ENCODE assay signal across 30 cellular contexts in the genomic region with DNA sequence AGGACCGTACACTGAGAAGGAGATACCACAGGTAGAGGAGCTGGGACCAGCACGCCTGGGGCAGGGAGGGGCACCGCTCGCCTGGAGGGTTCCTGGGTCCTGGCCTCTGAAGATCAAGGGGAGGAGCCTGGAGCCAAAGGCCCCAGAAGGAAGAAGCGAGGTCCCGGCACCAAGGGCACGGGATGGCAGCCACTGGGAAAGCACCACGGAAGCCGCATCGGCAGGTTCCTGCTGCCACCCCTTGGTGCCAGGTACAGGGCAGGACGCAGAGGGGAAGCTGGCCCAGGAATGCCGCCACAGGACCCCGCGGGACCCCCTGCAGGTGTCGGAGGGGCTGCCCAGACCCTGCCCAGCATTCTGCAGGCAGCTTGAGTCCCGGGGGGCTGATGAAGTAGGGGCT. TPM values are rescaled to one million over a fixed set of nuclear protein-coding genes. Genes with fewer than 3 reads are reported as not detected.
"Had no signal": no experiment of that assay in that cellular context is flagged by ENCODE, and none has a peak within 500 bp of the region (broad histone marks: within the 10 kb centered on the region; RNA-seq: fewer than 3 reads in every experiment).

No MANE protein-coding gene starts in this region.

- H3K9ac ChIP-seq: parathyroid adenoma had no signal

- H3K9me3 Mint-ChIP-seq: activated T-cell treated with anti-CD3 and anti-CD28 coated beads, Interleukin-2, amount 50 U/mL, for 4 hours; central memory CD8-positive, alpha-beta T cell; effector memory CD8-positive, alpha-beta T cell; type B pancreatic cell had no signal

- H3K27me3 Mint-ChIP-seq: activated naive CD8-positive, alpha-beta T cell; central memory CD8-positive, alpha-beta T cell; effector memory CD8-positive, alpha-beta T cell had no signal

- H3K36me3 Mint-ChIP-seq: activated naive CD8-positive, alpha-beta T cell; naive thymus-derived CD8-positive, alpha-beta T cell; type B pancreatic cell had no signal

- H3K4me1 ChIP-seq: adrenal gland, colonic mucosa, esophagus muscularis mucosa, parathyroid adenoma, spleen, vagina had no signal

- H3K9me3 ChIP-seq: adrenal gland, colonic mucosa, esophagus muscularis mucosa, neutrophil, spleen, thoracic aorta, vagina had no signal

- ATAC-seq: left colon; naive thymus-derived CD8-positive, alpha-beta T cell; T-helper 17 cell had no signal

- DNase-seq: activated CD4-positive, alpha-beta T cell treated with anti-CD3 and anti-CD28 coated beads for 4 hours; activated CD4-positive, alpha-beta T cell treated with anti-CD3 and anti-CD28 coated beads, Interleukin-2, amount 50 U/mL, for 48 hours; activated CD4-positive, CD25-positive, alpha-beta regulatory T cell; activated CD8-positive, alpha-beta memory T cell treated with anti-CD3 and anti-CD28 coated beads, Interleukin-2, amount 50 U/mL, for 48 hours; activated naive CD4-positive, alpha-beta T cell; activated T-cell treated with anti-CD3 and anti-CD28 coated beads, Interleukin-2, amount 50 U/mL, for 4 hours; adrenal gland; colonic mucosa; left colon; stimulated activated CD4-positive, alpha-beta T cell treated with anti-CD3 and anti-CD28 coated beads, Interleukin-4, amount 100 ng/mL, for 1 hour; stimulated activated naive CD4-positive, alpha-beta T cell treated with Interleukin-2 at 50 U/mL for 16 hours; T-helper 17 cell had no signal

- H3K27ac ChIP-seq: adrenal gland, colonic mucosa, dorsolateral prefrontal cortex, esophagus muscularis mucosa, neutrophil, parathyroid adenoma, spleen, thoracic aorta, vagina had no signal

- FAIRE-seq: astrocyte, frontal cortex, islet of Langerhans had no signal

- H3K4me3 ChIP-seq: adrenal gland, colonic mucosa, dorsolateral prefrontal cortex, esophagus muscularis mucosa, spleen, thoracic aorta, vagina had no signal

- H3K36me3 ChIP-seq: adrenal gland, colonic mucosa, esophagus muscularis mucosa, neutrophil, spleen, thoracic aorta, vagina had no signal

- H3K27ac Mint-ChIP-seq: activated naive CD8-positive, alpha-beta T cell; activated T-helper 2 cell treated with anti-CD3 and anti-CD28 coated beads, Interferon-gamma antibody, Interleukin-2, Interleukin-4, amounts not matched to agents 10 μg/mL and 5 μg/mL and 100 μg/mL, durations not matched to agents 14 hours and 24 hours and 36 hours; effector memory CD8-positive, alpha-beta T cell; naive thymus-derived CD8-positive, alpha-beta T cell; T-helper 17 cell; type B pancreatic cell had no signal

- H3K4me3 Mint-ChIP-seq: activated naive CD8-positive, alpha-beta T cell; activated T-cell treated with anti-CD3 and anti-CD28 coated beads, Interleukin-2, amount 50 U/mL, for 4 hours; central memory CD8-positive, alpha-beta T cell; naive thymus-derived CD8-positive, alpha-beta T cell; T-helper 17 cell; type B pancreatic cell had no signal

RNA-seq across cellular contexts. Expression of gene CBFA2T3, which starts 42.5 kb away (rescaled TPM):
- total RNA-seq: activated CD8-positive, alpha-beta memory T cell treated with anti-CD3 and anti-CD28 coated beads for 36 hours; lung microvascular endothelial cell had no signal
